In genomic region chr2:211417544-211417943, GRCh38 we compare ENCODE assay signal across 1 cellular context.
TF ChIP-seq lines count a peak whose summit lies in the region.

No MANE protein-coding gene starts in this region.

TF ChIP-seq in HepG2, 621 proteins besides CTCF, POLR2A, EP300 and RAD21 (continued from another document):
- TF ChIP-seq ARID3A (IDR thresholded peaks at IDR 0.05; ENCODE audit: low read depth, low read length): no peak
